Comparison of ENCODE assay signal across 20 cellular contexts in the genomic region with DNA sequence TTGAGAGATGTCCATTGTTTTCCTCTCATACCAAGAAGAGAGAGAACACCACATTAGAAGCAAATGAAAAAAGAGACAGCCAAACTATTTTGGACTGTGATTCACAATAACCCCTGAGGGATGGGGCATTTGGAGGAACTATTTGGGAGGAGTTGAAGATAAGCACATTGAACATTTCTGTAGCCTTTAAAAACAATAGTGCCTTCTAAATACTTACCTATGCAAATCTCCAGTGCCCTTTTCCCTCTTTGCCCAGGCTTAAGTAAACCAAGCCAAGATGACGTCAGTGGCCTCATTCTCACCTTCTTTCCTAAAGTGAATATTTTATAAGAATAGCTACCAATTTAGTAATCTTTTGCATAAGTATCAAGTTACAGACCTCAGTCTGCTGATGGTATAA.
DNase-seq lines count a peak whose midpoint lies in the region; ATAC-seq, FAIRE-seq and TF ChIP-seq lines count a peak whose summit lies in the region.
"Had no signal": no experiment of that assay in that cellular context is flagged by ENCODE, and none has a peak within 500 bp of the region (broad histone marks: within the 10 kb centered on the region; RNA-seq: fewer than 3 reads in every experiment).

No MANE protein-coding gene starts in this region.

- no peak overlapping the region for H3K4me3 ChIP-seq in HepG2 (replicated peaks in 1 of 3; ENCODE audit: insufficient read depth in 1 of 3, low read depth in 2 of 3, low read length in 3 of 3)
- H3K4me3 ChIP-seq in right lobe of liver, result no peak overlapping the region
- no peak overlapping the region for H3K4me3 ChIP-seq in fibroblast of the aortic adventitia (ENCODE audit: low read depth, low read length)
- H3K4me3 ChIP-seq in keratinocyte (ENCODE audit: control insufficient read depth in 2 of 3, extremely low read depth in 1 of 3, insufficient read depth in 2 of 3, low read depth in 1 of 3, low read length in 3 of 3), result no peak overlapping the region
- H3K4me3 ChIP-seq: BLaER1 treated with 17β-estradiol and CSF1 and Interleukin-3, amounts not matched to agents 10 nM and 100 nM; SJCRH30 had no signal

- H3K27ac ChIP-seq in HepG2 (ENCODE audit: extremely low read length, insufficient read depth, low read length), result no peak overlapping the region
- H3K27ac ChIP-seq in right lobe of liver, result no peak overlapping the region
- H3K27ac ChIP-seq in keratinocyte (ENCODE audit: control insufficient read depth, insufficient read depth, low read length), result no peak overlapping the region
- H3K27ac ChIP-seq: BLaER1 treated with 17β-estradiol and CSF1 and Interleukin-3, amounts not matched to agents 10 nM and 100 nM; SJCRH30 had no signal

- H3K4me1 ChIP-seq in HepG2 (ENCODE audit: insufficient read depth, low read length), result no peaks in the 10 kb centered on the region
- no peaks in the 10 kb centered on the region for H3K4me1 ChIP-seq in right lobe of liver
- peaks cover 48% of the 10 kb centered on the region for H3K4me1 ChIP-seq in keratinocyte (ENCODE audit: control insufficient read depth, extremely low read depth, insufficient read depth, low read length)
- H3K4me1 ChIP-seq: SJCRH30 had no signal

- FAIRE-seq in HepG2 (lab: Jason Lieb, UNC), result no peak
- FAIRE-seq in keratinocyte (lab: Jason Lieb, UNC), result peak; percentile 77
- FAIRE-seq: GM12892, GM18507, H1 had no signal

- no peaks in the 10 kb centered on the region for H3K36me3 ChIP-seq in HepG2 (replicated peaks in 1 of 2; ENCODE audit: control insufficient read depth in 1 of 2, insufficient read depth in 2 of 2, low read length in 2 of 2)
- no peaks in the 10 kb centered on the region for H3K36me3 ChIP-seq in right lobe of liver
- H3K36me3 ChIP-seq in keratinocyte (ENCODE audit: control insufficient read depth in 2 of 2, extremely low read depth in 1 of 2, insufficient read depth in 2 of 2, low read length in 2 of 2), result no peaks in the 10 kb centered on the region
- H3K36me3 ChIP-seq: BLaER1 treated with 17β-estradiol and CSF1 and Interleukin-3, amounts not matched to agents 10 nM and 100 nM; SJCRH30 had no signal

- BruUV-seq in HepG2 (replicated peaks; lab: Mats Ljungman, UMichigan), result no TSS peak

- intact Hi-C loops in HepG2 (cut with micrococcal nuclease; ENCODE audit: unreplicated experiment) (no loop called here), right lobe of liver (cut with DNase I) (no loop called here)

- CTCF ChIA-PET in HepG2 (lab: Yijun Ruan, JAX; ENCODE audit: low intra/inter-chr PET ratio, low total read pairs), result no interaction called here

- H3K79me2 ChIP-seq in HepG2 (ENCODE audit: insufficient read depth, low read length) (no peaks in the 10 kb centered on the region), keratinocyte (ENCODE audit: control insufficient read depth, insufficient read depth, low read length) (no peaks in the 10 kb centered on the region)

- TF ChIP-seq EP300 in HepG2 (IDR thresholded peaks at IDR 0.05; ENCODE audit: low read depth in 2 of 2, low read length in 2 of 2) (no peak), HepG2 (CRISPR knock-in tag; IDR thresholded peaks at IDR 0.05; ENCODE audit: borderline replicate concordance) (no peak)

- WGBS in HepG2 (ENCODE audit: low lambda C conversion rate), result 3% methylated on average over 1 of the region's 1 CpG
- 60% methylated on average over 1 of the region's 1 CpG for WGBS in right lobe of liver (ENCODE audit: insufficient coverage, low coverage, low lambda C conversion rate, missing lambda C conversion rate)

- H3K27me3 ChIP-seq in HepG2 (ENCODE audit: control insufficient read depth in 1 of 2, insufficient read depth in 2 of 2, low read length in 2 of 2) (no peaks in the 10 kb centered on the region), right lobe of liver (no peaks in the 10 kb centered on the region), keratinocyte (ENCODE audit: control insufficient read depth, extremely low read depth, insufficient read depth, low read length) (no peaks in the 10 kb centered on the region)
- H3K27me3 ChIP-seq: BLaER1 treated with 17β-estradiol and CSF1 and Interleukin-3, amounts not matched to agents 10 nM and 100 nM; SJCRH30 had no signal

- H4K20me1 ChIP-seq in HepG2 (ENCODE audit: insufficient read depth, low read length) (no peaks in the 10 kb centered on the region), keratinocyte (ENCODE audit: control insufficient read depth, extremely low read depth, insufficient read depth, low read length) (no peaks in the 10 kb centered on the region)
- H4K20me1 ChIP-seq: BLaER1 treated with 17β-estradiol and CSF1 and Interleukin-3, amounts not matched to agents 10 nM and 100 nM had no signal

- POLR2A ChIA-PET in HepG2 (lab: Yijun Ruan, JAX), result no interaction called here

- H3K9me3 ChIP-seq in HepG2 (ENCODE audit: low read length) (no peaks in the 10 kb centered on the region), right lobe of liver (no peaks in the 10 kb centered on the region), keratinocyte (ENCODE audit: control insufficient read depth, low read depth, low read length) (no peaks in the 10 kb centered on the region)
- H3K9me3 ChIP-seq: BLaER1 treated with 17β-estradiol and CSF1 and Interleukin-3, amounts not matched to agents 10 nM and 100 nM; SJCRH30 had no signal

- dilution Hi-C loops in keratinocyte (cut with MboI; ENCODE audit: extremely low pct_ligation_motif_present, low sequenced_read_pairs), result no loop called here

- ATAC-seq in HepG2 (no peak), right lobe of liver (no peak), GM18867 (IDR thresholded peaks at IDR 0.05; ENCODE audit: unreplicated experiment) (no peak)
- ATAC-seq: CD8-positive, alpha-beta T cell had no signal

- H3K4me2 ChIP-seq in HepG2 (ENCODE audit: low read depth, low read length) (no peak overlapping the region), keratinocyte (ENCODE audit: control insufficient read depth, extremely low read depth, insufficient read depth, low read depth, low read length) (no peak overlapping the region)
- H3K4me2 ChIP-seq: BLaER1 treated with 17β-estradiol and CSF1 and Interleukin-3, amounts not matched to agents 10 nM and 100 nM had no signal

- H3K9me1 ChIP-seq in keratinocyte (ENCODE audit: control insufficient read depth, extremely low read depth, insufficient read depth, low read length), result no peaks in the 10 kb centered on the region

- no peak overlapping the region for H3K9ac ChIP-seq in HepG2 (ENCODE audit: insufficient read depth, low read depth, low read length)
- no peak overlapping the region for H3K9ac ChIP-seq in keratinocyte (ENCODE audit: control insufficient read depth, extremely low read depth, insufficient read depth, low read length)
- H3K9ac ChIP-seq: BLaER1 treated with 17β-estradiol and CSF1 and Interleukin-3, amounts not matched to agents 10 nM and 100 nM had no signal

- in situ Hi-C loops in HepG2 (cut with HindIII; ENCODE audit: extremely low pct_ligation_motif_present, low pct_unique_long_range_greater_than_20kb), result no loop called here

- no peak overlapping the region for H2AFZ ChIP-seq in HepG2 (ENCODE audit: low read length)
- H2AFZ ChIP-seq in keratinocyte (ENCODE audit: control insufficient read depth, low read length), result no peak overlapping the region

- TF ChIP-seq RAD21 in HepG2 (CRISPR knock-in tag; IDR thresholded peaks at IDR 0.05), result no peak

- DNase-seq in HepG2 (ENCODE audit: low spot score) (no peak), right lobe of liver (no peak), fibroblast of the aortic adventitia (ENCODE audit: low read depth) (peak; percentile 32), keratinocyte (ENCODE audit: low read depth, low spot score) (no peak), cerebellum (ENCODE audit: low spot score) (no peak)
- DNase-seq in stimulated activated CD4-positive, alpha-beta T cell treated with anti-CD3 and anti-CD28 coated beads, Interleukin-15, amount 100 ng/mL, for 24 hours, result no peak
- DNase-seq: CD8-positive, alpha-beta T cell; KBM-7; MV-4-11; NCI-H187; NCI-H2107; NCI-H510A treated with DMSO at 0.1 percent for 48 hours; NCI-H82; RPMI8226; SJCRH30 had no signal

- TF ChIP-seq CTCF in HepG2 (CRISPR knock-in tag; IDR thresholded peaks at IDR 0.05) (no peak), right lobe of liver (IDR thresholded peaks at IDR 0.05) (no peak), fibroblast of the aortic adventitia (IDR thresholded peaks at IDR 0.05; ENCODE audit: insufficient read depth, low read length) (no peak), keratinocyte (optimal IDR thresholded peaks at IDR 0.05 in 1 of 3, IDR thresholded peaks at IDR 0.05 in 1 of 3, conservative IDR thresholded peaks at IDR 0.05 in 1 of 3; ENCODE audit: extremely low read depth in 1 of 3, insufficient read depth in 2 of 3, low read length in 3 of 3) (no peak)

- no peak for TF ChIP-seq POLR2A in HepG2 (IDR thresholded peaks at IDR 0.05; ENCODE audit: insufficient read depth in 1 of 2, low read depth in 2 of 2, low read length in 2 of 2)
- TF ChIP-seq POLR2A in right lobe of liver (IDR thresholded peaks at IDR 0.05), result no peak

TF ChIP-seq in HepG2, 621 proteins besides CTCF, POLR2A, EP300 and RAD21 (continues in another document):
- TF ChIP-seq KDM2A (CRISPR knock-in tag; IDR thresholded peaks at IDR 0.05; ENCODE audit: borderline replicate concordance, low read depth) (no peak), CREB1 (IDR thresholded peaks at IDR 0.05) (peak; percentile 71), CREB1 (CRISPR knock-in tag; IDR thresholded peaks at IDR 0.05) (no peak), ZNF512 (CRISPR knock-in tag; IDR thresholded peaks at IDR 0.05) (no peak)
- TF ChIP-seq, protein P1, sequence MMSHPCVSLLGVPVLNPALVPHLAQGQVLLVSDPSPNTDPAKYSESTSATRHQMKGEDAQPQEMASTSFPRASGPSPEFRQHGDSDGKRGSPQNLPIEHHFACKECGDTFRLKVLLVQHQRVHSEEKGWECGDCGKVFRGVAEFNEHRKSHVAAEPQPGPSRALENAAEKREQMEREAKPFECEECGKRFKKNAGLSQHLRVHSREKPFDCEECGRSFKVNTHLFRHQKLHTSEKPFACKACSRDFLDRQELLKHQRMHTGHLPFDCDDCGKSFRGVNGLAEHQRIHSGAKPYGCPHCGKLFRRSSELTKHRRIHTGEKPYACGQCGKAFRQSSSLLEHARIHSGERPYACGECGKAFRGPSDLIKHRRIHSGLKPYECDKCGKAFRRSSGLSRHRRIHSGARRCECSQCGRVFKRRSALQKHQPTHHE (CRISPR knock-in tag; IDR thresholded peaks at IDR 0.05; ENCODE audit: borderline replicate concordance), result no peak
